1 cellular context compared by ENCODE assay signal in the genomic region with DNA sequence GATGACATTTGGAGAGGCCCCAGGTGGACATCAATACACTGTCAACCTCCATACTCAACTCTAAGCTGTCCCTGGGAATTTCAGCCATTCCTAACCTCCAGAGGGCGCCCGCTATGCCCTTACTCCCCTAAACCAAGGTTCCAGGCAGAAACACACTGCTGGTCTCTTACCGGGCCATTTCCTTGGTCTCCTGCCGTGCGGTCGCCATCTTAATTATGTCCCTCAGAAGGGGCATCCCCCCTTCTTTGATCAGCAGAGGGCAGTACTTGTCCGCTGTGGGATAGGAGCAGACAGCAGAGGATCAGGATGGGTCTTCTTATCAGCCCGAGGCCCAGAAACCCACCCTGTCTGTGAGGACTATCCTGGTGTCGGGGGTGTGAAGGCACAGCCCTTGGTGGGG.
TF ChIP-seq lines count a peak whose summit lies in the region.

No MANE protein-coding gene starts in this region.

TF ChIP-seq in K562, 482 proteins besides CTCF, POLR2A, EP300 and RAD21 (continued from another document):
- peak; percentile 45; the same call in 1 of the 2 replicates for TF ChIP-seq GATAD2A (IDR thresholded peaks at IDR 0.05)
- no peak for TF ChIP-seq SIN3A (IDR thresholded peaks at IDR 0.05; ENCODE audit: borderline replicate concordance in 2 of 2, control insufficient read depth in 1 of 2, low read depth in 2 of 2, low read length in 2 of 2)
- peak; percentile 74 for TF ChIP-seq BRD9 (IDR thresholded peaks at IDR 0.05; ENCODE audit: low read depth, partially characterized antibody)
- peak; percentile 79 to 99 (median 91) for TF ChIP-seq YY1 (IDR thresholded peaks at IDR 0.05; ENCODE audit: borderline replicate concordance in 1 of 3, control insufficient read depth in 1 of 3, extremely low read depth in 1 of 3, insufficient read depth in 3 of 3, insufficient read length in 1 of 3, insufficient replicate concordance in 2 of 3, low read depth in 1 of 3, low read length in 2 of 3)
- TF ChIP-seq ZNF3 (CRISPR knock-in tag; IDR thresholded peaks at IDR 0.05) = no peak
- no peak for TF ChIP-seq PHB2 (IDR thresholded peaks at IDR 0.05; ENCODE audit: low read depth)
- no peak for TF ChIP-seq TAL1 (IDR thresholded peaks at IDR 0.05)
- TF ChIP-seq SMARCA5 (IDR thresholded peaks at IDR 0.05) = no peak
- TF ChIP-seq POLR3G (IDR thresholded peaks at IDR 0.05; ENCODE audit: extremely low read depth, insufficient read length, insufficient replicate concordance) = no peak
- no peak for TF ChIP-seq POLR2H (tag; IDR thresholded peaks at IDR 0.05; ENCODE audit: low read depth)
- TF ChIP-seq ZC3H8 (IDR thresholded peaks at IDR 0.05) = no peak
- TF ChIP-seq ZNF830 (CRISPR knock-in tag; IDR thresholded peaks at IDR 0.05) = no peak
- TF ChIP-seq, protein P1, sequence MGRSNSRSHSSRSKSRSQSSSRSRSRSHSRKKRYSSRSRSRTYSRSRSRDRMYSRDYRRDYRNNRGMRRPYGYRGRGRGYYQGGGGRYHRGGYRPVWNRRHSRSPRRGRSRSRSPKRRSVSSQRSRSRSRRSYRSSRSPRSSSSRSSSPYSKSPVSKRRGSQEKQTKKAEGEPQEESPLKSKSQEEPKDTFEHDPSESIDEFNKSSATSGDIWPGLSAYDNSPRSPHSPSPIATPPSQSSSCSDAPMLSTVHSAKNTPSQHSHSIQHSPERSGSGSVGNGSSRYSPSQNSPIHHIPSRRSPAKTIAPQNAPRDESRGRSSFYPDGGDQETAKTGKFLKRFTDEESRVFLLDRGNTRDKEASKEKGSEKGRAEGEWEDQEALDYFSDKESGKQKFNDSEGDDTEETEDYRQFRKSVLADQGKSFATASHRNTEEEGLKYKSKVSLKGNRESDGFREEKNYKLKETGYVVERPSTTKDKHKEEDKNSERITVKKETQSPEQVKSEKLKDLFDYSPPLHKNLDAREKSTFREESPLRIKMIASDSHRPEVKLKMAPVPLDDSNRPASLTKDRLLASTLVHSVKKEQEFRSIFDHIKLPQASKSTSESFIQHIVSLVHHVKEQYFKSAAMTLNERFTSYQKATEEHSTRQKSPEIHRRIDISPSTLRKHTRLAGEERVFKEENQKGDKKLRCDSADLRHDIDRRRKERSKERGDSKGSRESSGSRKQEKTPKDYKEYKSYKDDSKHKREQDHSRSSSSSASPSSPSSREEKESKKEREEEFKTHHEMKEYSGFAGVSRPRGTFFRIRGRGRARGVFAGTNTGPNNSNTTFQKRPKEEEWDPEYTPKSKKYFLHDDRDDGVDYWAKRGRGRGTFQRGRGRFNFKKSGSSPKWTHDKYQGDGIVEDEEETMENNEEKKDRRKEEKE (IDR thresholded peaks at IDR 0.05; ENCODE audit: borderline replicate concordance in 1 of 2, control insufficient read depth in 1 of 2, low read depth in 2 of 2, low read length in 1 of 2) = 0 out of 4 replicates have a peak, but pooled peaks of 1 of the 2 experiments have one; percentile 38
- TF ChIP-seq, protein P2, sequence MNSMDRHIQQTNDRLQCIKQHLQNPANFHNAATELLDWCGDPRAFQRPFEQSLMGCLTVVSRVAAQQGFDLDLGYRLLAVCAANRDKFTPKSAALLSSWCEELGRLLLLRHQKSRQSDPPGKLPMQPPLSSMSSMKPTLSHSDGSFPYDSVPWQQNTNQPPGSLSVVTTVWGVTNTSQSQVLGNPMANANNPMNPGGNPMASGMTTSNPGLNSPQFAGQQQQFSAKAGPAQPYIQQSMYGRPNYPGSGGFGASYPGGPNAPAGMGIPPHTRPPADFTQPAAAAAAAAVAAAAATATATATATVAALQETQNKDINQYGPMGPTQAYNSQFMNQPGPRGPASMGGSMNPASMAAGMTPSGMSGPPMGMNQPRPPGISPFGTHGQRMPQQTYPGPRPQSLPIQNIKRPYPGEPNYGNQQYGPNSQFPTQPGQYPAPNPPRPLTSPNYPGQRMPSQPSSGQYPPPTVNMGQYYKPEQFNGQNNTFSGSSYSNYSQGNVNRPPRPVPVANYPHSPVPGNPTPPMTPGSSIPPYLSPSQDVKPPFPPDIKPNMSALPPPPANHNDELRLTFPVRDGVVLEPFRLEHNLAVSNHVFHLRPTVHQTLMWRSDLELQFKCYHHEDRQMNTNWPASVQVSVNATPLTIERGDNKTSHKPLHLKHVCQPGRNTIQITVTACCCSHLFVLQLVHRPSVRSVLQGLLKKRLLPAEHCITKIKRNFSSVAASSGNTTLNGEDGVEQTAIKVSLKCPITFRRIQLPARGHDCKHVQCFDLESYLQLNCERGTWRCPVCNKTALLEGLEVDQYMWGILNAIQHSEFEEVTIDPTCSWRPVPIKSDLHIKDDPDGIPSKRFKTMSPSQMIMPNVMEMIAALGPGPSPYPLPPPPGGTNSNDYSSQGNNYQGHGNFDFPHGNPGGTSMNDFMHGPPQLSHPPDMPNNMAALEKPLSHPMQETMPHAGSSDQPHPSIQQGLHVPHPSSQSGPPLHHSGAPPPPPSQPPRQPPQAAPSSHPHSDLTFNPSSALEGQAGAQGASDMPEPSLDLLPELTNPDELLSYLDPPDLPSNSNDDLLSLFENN (IDR thresholded peaks at IDR 0.05; ENCODE audit: low read depth in 2 of 2, low read length in 2 of 2) = peak in 1 of 2 experiments; percentile 12; a peak in 1 of 4 replicates
- 0 out of 2 replicates have a peak, but pooled peaks have one; percentile 39 for TF ChIP-seq DMBX1 (CRISPR knock-in tag; IDR thresholded peaks at IDR 0.05; ENCODE audit: borderline replicate concordance)
- TF ChIP-seq ZNF589 (CRISPR knock-in tag; IDR thresholded peaks at IDR 0.05; ENCODE audit: low read depth) = no peak
- TF ChIP-seq ZNF695 (CRISPR knock-in tag; IDR thresholded peaks at IDR 0.05) = no peak
- peak; percentile 30; the same call in 1 of the 2 replicates for TF ChIP-seq SOX6 (IDR thresholded peaks at IDR 0.05)
- TF ChIP-seq ASH1L (IDR thresholded peaks at IDR 0.05; ENCODE audit: borderline replicate concordance, low read depth, partially characterized antibody) = no peak
- no peak for TF ChIP-seq POLR2AphosphoS5 (IDR thresholded peaks at IDR 0.05; ENCODE audit: control insufficient read depth, insufficient read depth, low read depth, low read length)
- no peak for TF ChIP-seq RUNX1 (IDR thresholded peaks at IDR 0.05; ENCODE audit: low read depth)
- no peak for TF ChIP-seq ZNF274 (IDR thresholded peaks at IDR 0.05; ENCODE audit: borderline replicate concordance, low read depth, low read length)
- TF ChIP-seq NCOA4 (IDR thresholded peaks at IDR 0.05; ENCODE audit: partially characterized antibody) = no peak
- no peak for TF ChIP-seq TCFL5 (CRISPR knock-in tag; conservative IDR thresholded peaks at IDR 0.05)
- TF ChIP-seq, protein P3, sequence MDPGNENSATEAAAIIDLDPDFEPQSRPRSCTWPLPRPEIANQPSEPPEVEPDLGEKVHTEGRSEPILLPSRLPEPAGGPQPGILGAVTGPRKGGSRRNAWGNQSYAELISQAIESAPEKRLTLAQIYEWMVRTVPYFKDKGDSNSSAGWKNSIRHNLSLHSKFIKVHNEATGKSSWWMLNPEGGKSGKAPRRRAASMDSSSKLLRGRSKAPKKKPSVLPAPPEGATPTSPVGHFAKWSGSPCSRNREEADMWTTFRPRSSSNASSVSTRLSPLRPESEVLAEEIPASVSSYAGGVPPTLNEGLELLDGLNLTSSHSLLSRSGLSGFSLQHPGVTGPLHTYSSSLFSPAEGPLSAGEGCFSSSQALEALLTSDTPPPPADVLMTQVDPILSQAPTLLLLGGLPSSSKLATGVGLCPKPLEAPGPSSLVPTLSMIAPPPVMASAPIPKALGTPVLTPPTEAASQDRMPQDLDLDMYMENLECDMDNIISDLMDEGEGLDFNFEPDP (CRISPR knock-in tag; IDR thresholded peaks at IDR 0.05) = no peak
- no peak for TF ChIP-seq HNRNPLL (IDR thresholded peaks at IDR 0.05; ENCODE audit: low read depth, low read length, poor library complexity, severe bottlenecking)
- no peak for TF ChIP-seq IRF2 (CRISPR knock-in tag; IDR thresholded peaks at IDR 0.05)
- peak; percentile 17; the same call in 1 of the 2 replicates for TF ChIP-seq SREBF1 (IDR thresholded peaks at IDR 0.05; ENCODE audit: borderline replicate concordance, low read depth, low read length)
- peak; percentile 37 for TF ChIP-seq ZFP36 (IDR thresholded peaks at IDR 0.05; ENCODE audit: low read depth, low read length, partially characterized antibody)
- TF ChIP-seq ZBED1 (IDR thresholded peaks at IDR 0.05) = no peak
- TF ChIP-seq TEAD1 (CRISPR knock-in tag; IDR thresholded peaks at IDR 0.05) = peak in 1 of 2 experiments; percentile 25; a peak in 1 of 4 replicates
- peak; percentile 35; the same call in 1 of the 2 replicates for TF ChIP-seq TEAD2 (tag; IDR thresholded peaks at IDR 0.05)
- TF ChIP-seq MYC (IDR thresholded peaks at IDR 0.05; ENCODE audit: low read depth, low read length) = peak; percentile 64
- no peak for TF ChIP-seq MYC (CRISPR knock-in tag; IDR thresholded peaks at IDR 0.05; ENCODE audit: borderline replicate concordance, low read depth)
- TF ChIP-seq, protein P4, sequence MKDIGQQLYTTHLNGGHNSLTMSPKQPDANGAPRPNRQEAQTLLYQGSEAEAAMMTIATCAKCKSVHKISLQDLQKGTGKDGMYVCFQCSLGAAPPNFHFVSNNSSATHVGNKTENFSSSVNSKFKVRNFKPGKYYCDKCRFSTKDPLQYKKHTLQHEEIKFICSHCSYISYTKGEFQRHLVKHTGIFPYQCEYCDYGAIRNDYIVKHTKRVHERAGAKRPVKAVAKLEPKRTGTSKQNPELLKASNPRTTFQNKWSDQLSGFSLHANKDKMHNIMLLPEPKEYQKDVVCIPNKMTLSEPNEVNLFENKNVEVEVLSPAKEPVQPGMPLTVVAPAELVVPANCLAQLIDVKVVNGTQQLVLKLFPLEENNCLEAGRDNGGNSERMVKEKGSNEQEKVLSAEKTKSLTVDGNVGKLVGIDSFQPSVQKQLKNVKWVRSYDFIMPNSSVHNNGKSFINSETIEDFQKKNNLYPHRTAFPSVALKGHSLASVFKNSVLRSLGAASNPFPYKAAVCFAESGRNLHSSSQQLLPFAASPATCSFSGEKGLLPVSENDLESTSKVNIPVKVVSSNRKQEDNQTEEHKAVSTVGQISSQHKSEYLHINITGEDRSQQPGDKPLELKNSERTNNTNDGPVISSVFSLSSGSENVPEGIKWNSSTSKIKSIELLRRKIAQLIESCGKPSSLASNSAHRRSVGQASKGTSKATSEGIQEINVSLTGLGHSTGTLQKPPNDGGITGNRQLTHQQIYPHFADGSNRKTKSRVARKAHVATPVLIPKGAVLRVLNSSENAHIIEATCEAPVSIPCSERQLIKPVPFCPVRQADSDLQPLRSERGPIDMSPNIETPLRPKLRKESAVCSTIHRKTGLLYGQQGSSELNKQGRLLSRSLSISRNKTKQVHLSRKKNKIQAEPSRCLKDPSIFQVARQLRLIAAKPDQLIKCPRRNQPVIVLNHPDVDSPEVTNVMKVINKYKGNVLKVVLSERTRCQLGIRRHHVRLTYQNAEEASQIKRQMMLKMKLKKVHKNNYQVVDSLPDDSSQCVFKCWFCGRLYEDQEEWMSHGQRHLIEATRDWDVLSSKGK (CRISPR knock-in tag; IDR thresholded peaks at IDR 0.05) = no peak
- TF ChIP-seq, protein P5, sequence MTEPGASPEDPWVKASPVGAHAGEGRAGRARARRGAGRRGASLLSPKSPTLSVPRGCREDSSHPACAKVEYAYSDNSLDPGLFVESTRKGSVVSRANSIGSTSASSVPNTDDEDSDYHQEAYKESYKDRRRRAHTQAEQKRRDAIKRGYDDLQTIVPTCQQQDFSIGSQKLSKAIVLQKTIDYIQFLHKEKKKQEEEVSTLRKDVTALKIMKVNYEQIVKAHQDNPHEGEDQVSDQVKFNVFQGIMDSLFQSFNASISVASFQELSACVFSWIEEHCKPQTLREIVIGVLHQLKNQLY (CRISPR knock-in tag; conservative IDR thresholded peaks at IDR 0.05) = no peak
